ENCODE assay signal across 1 cellular context in genomic region chr3:47503033-47503432, GRCh38.
TF ChIP-seq lines count a peak whose summit lies in the region.

No MANE protein-coding gene starts in this region.

TF ChIP-seq in K562, 482 proteins besides CTCF, POLR2A, EP300 and RAD21 (continued from another document and continues in another):
- TF ChIP-seq RBM14 (IDR thresholded peaks at IDR 0.05; ENCODE audit: borderline replicate concordance, insufficient read depth, low read depth, low read length) = no peak
- TF ChIP-seq NBN (IDR thresholded peaks at IDR 0.05; ENCODE audit: low read depth) = no peak; the same call in 1 of the 2 replicates
- TF ChIP-seq ZNF644 (tag; IDR thresholded peaks at IDR 0.05; ENCODE audit: low read depth) = no peak
- TF ChIP-seq SAFB2 (IDR thresholded peaks at IDR 0.05; ENCODE audit: borderline replicate concordance, low read depth, low read length, severe bottlenecking) = no peak
- TF ChIP-seq, protein P1, sequence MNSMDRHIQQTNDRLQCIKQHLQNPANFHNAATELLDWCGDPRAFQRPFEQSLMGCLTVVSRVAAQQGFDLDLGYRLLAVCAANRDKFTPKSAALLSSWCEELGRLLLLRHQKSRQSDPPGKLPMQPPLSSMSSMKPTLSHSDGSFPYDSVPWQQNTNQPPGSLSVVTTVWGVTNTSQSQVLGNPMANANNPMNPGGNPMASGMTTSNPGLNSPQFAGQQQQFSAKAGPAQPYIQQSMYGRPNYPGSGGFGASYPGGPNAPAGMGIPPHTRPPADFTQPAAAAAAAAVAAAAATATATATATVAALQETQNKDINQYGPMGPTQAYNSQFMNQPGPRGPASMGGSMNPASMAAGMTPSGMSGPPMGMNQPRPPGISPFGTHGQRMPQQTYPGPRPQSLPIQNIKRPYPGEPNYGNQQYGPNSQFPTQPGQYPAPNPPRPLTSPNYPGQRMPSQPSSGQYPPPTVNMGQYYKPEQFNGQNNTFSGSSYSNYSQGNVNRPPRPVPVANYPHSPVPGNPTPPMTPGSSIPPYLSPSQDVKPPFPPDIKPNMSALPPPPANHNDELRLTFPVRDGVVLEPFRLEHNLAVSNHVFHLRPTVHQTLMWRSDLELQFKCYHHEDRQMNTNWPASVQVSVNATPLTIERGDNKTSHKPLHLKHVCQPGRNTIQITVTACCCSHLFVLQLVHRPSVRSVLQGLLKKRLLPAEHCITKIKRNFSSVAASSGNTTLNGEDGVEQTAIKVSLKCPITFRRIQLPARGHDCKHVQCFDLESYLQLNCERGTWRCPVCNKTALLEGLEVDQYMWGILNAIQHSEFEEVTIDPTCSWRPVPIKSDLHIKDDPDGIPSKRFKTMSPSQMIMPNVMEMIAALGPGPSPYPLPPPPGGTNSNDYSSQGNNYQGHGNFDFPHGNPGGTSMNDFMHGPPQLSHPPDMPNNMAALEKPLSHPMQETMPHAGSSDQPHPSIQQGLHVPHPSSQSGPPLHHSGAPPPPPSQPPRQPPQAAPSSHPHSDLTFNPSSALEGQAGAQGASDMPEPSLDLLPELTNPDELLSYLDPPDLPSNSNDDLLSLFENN (IDR thresholded peaks at IDR 0.05; ENCODE audit: low read depth in 2 of 2, low read length in 2 of 2) = no peak
- TF ChIP-seq RBM15 (IDR thresholded peaks at IDR 0.05; ENCODE audit: insufficient read depth, low read length) = no peak
- no peak for TF ChIP-seq HLTF (IDR thresholded peaks at IDR 0.05)
- TF ChIP-seq, protein P2, sequence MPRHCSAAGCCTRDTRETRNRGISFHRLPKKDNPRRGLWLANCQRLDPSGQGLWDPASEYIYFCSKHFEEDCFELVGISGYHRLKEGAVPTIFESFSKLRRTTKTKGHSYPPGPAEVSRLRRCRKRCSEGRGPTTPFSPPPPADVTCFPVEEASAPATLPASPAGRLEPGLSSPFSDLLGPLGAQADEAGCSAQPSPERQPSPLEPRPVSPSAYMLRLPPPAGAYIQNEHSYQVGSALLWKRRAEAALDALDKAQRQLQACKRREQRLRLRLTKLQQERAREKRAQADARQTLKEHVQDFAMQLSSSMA (CRISPR knock-in tag; IDR thresholded peaks at IDR 0.05) = no peak
- no peak for TF ChIP-seq RREB1 (CRISPR knock-in tag; IDR thresholded peaks at IDR 0.05)
- no peak for TF ChIP-seq PRPF4 (IDR thresholded peaks at IDR 0.05; ENCODE audit: insufficient read depth, low read depth, low read length, poor library complexity, severe bottlenecking)
- TF ChIP-seq STAT5B (CRISPR knock-in tag; IDR thresholded peaks at IDR 0.05) = no peak
- no peak for TF ChIP-seq FOXJ3 (CRISPR knock-in tag; IDR thresholded peaks at IDR 0.05)
- TF ChIP-seq PHTF2 (CRISPR knock-in tag; IDR thresholded peaks at IDR 0.05) = no peak
- TF ChIP-seq TAF9B (IDR thresholded peaks at IDR 0.05; ENCODE audit: partially characterized antibody) = no peak
- TF ChIP-seq UBTF (IDR thresholded peaks at IDR 0.05; ENCODE audit: borderline replicate concordance in 1 of 2, low read depth in 2 of 2, low read length in 2 of 2) = no peak
- TF ChIP-seq, protein P3, sequence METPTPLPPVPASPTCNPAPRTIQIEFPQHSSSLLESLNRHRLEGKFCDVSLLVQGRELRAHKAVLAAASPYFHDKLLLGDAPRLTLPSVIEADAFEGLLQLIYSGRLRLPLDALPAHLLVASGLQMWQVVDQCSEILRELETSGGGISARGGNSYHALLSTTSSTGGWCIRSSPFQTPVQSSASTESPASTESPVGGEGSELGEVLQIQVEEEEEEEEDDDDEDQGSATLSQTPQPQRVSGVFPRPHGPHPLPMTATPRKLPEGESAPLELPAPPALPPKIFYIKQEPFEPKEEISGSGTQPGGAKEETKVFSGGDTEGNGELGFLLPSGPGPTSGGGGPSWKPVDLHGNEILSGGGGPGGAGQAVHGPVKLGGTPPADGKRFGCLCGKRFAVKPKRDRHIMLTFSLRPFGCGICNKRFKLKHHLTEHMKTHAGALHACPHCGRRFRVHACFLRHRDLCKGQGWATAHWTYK (CRISPR knock-in tag; IDR thresholded peaks at IDR 0.05) = no peak
- no peak for TF ChIP-seq NFIX (CRISPR knock-in tag; IDR thresholded peaks at IDR 0.05; ENCODE audit: low read depth)
- TF ChIP-seq SIX5 (IDR thresholded peaks at IDR 0.05; ENCODE audit: borderline replicate concordance in 1 of 2, insufficient read depth in 1 of 2, low read depth in 1 of 2, low read length in 2 of 2) = no peak
- no peak for TF ChIP-seq PTBP1 (IDR thresholded peaks at IDR 0.05; ENCODE audit: low read depth, low read length)
- peak; percentile 72 for TF ChIP-seq CREM (IDR thresholded peaks at IDR 0.05; ENCODE audit: low read depth)
- no peak for TF ChIP-seq ZNF347 (CRISPR knock-in tag; IDR thresholded peaks at IDR 0.05; ENCODE audit: low read depth)
- TF ChIP-seq ZNF764 (CRISPR knock-in tag; IDR thresholded peaks at IDR 0.05; ENCODE audit: low read depth) = no peak
- TF ChIP-seq, protein P4, sequence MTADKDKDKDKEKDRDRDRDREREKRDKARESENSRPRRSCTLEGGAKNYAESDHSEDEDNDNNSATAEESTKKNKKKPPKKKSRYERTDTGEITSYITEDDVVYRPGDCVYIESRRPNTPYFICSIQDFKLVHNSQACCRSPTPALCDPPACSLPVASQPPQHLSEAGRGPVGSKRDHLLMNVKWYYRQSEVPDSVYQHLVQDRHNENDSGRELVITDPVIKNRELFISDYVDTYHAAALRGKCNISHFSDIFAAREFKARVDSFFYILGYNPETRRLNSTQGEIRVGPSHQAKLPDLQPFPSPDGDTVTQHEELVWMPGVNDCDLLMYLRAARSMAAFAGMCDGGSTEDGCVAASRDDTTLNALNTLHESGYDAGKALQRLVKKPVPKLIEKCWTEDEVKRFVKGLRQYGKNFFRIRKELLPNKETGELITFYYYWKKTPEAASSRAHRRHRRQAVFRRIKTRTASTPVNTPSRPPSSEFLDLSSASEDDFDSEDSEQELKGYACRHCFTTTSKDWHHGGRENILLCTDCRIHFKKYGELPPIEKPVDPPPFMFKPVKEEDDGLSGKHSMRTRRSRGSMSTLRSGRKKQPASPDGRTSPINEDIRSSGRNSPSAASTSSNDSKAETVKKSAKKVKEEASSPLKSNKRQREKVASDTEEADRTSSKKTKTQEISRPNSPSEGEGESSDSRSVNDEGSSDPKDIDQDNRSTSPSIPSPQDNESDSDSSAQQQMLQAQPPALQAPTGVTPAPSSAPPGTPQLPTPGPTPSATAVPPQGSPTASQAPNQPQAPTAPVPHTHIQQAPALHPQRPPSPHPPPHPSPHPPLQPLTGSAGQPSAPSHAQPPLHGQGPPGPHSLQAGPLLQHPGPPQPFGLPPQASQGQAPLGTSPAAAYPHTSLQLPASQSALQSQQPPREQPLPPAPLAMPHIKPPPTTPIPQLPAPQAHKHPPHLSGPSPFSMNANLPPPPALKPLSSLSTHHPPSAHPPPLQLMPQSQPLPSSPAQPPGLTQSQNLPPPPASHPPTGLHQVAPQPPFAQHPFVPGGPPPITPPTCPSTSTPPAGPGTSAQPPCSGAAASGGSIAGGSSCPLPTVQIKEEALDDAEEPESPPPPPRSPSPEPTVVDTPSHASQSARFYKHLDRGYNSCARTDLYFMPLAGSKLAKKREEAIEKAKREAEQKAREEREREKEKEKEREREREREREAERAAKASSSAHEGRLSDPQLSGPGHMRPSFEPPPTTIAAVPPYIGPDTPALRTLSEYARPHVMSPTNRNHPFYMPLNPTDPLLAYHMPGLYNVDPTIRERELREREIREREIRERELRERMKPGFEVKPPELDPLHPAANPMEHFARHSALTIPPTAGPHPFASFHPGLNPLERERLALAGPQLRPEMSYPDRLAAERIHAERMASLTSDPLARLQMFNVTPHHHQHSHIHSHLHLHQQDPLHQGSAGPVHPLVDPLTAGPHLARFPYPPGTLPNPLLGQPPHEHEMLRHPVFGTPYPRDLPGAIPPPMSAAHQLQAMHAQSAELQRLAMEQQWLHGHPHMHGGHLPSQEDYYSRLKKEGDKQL (CRISPR knock-in tag; IDR thresholded peaks at IDR 0.05; ENCODE audit: borderline replicate concordance) = no peak
- TF ChIP-seq SNAPC5 (CRISPR knock-in tag; IDR thresholded peaks at IDR 0.05) = no peak
- TF ChIP-seq CHD1 (IDR thresholded peaks at IDR 0.05; ENCODE audit: low read length) = no peak
- TF ChIP-seq HSF4 (CRISPR knock-in tag; IDR thresholded peaks at IDR 0.05; ENCODE audit: borderline replicate concordance) = no peak
- TF ChIP-seq TAF15 (IDR thresholded peaks at IDR 0.05; ENCODE audit: low read depth, low read length) = no peak
- no peak for TF ChIP-seq ESRRB (CRISPR knock-in tag; IDR thresholded peaks at IDR 0.05; ENCODE audit: borderline replicate concordance)
- TF ChIP-seq POU5F1 (IDR thresholded peaks at IDR 0.05; ENCODE audit: borderline replicate concordance, low read depth, low read length, partially characterized antibody) = no peak
- no peak for TF ChIP-seq GTF2E2 (tag; IDR thresholded peaks at IDR 0.05)
- no peak for TF ChIP-seq FOXM1 (IDR thresholded peaks at IDR 0.05; ENCODE audit: low read depth)
- TF ChIP-seq FOXM1 (CRISPR knock-in tag; IDR thresholded peaks at IDR 0.05; ENCODE audit: low read depth) = no peak
- TF ChIP-seq CCNT2 (IDR thresholded peaks at IDR 0.05; ENCODE audit: borderline replicate concordance, extremely low read depth, insufficient read length, low read depth, low read length) = no peak
- TF ChIP-seq BRD4 (IDR thresholded peaks at IDR 0.05) = no peak
- no peak for TF ChIP-seq XRCC4 (IDR thresholded peaks at IDR 0.05; ENCODE audit: extremely low read depth, insufficient read depth, insufficient read length)
- no peak for TF ChIP-seq ZNF586 (CRISPR knock-in tag; conservative IDR thresholded peaks at IDR 0.05)
- no peak for TF ChIP-seq ZNF384 (IDR thresholded peaks at IDR 0.05; ENCODE audit: low read depth, low read length)
